ENCODE assay signal across 2 cellular contexts in genomic region chr5:11733185-11733839, GRCh38.
TF ChIP-seq lines count a peak whose summit lies in the region.

No MANE protein-coding gene starts in this region.

TF ChIP-seq in liver, 16 proteins besides CTCF, POLR2A, EP300 and RAD21 (continued from another document):
- TF ChIP-seq SP1 (IDR thresholded peaks at IDR 0.05), result peak; percentile 49
- no peak for TF ChIP-seq TAF1 (conservative IDR thresholded peaks at IDR 0.05)
- no peak for TF ChIP-seq NR2F2 (IDR thresholded peaks at IDR 0.05)
- TF ChIP-seq REST (IDR thresholded peaks at IDR 0.05), result no peak
- no peak for TF ChIP-seq MAX (IDR thresholded peaks at IDR 0.05)
- TF ChIP-seq EGR1 (IDR thresholded peaks at IDR 0.05; ENCODE audit: low read depth in 2 of 2), result no peak
- TF ChIP-seq HNF4G (IDR thresholded peaks at IDR 0.05), result no peak
- TF ChIP-seq HNF4A (conservative IDR thresholded peaks at IDR 0.05), result peak; percentile 53 to 64
- peak; percentile 85 for TF ChIP-seq FOXA2 (IDR thresholded peaks at IDR 0.05)
- TF ChIP-seq YY1 (IDR thresholded peaks at IDR 0.05), result peak; percentile 58
- TF ChIP-seq ATF3 (IDR thresholded peaks at IDR 0.05), result no peak
- peak; percentile 61 for TF ChIP-seq FOXA1 (IDR thresholded peaks at IDR 0.05)
- TF ChIP-seq JUND (IDR thresholded peaks at IDR 0.05), result peak; percentile 23 to 24

TF ChIP-seq in GM23338, 12 proteins besides CTCF, POLR2A, EP300 and RAD21 (continued from another document):
- no peak for TF ChIP-seq ZNF462 (CRISPR knock-in tag; IDR thresholded peaks at IDR 0.05)
- TF ChIP-seq EZH2phosphoT487 (IDR thresholded peaks at IDR 0.05; ENCODE audit: unreplicated experiment), result no peak
- no peak for TF ChIP-seq JUNB (IDR thresholded peaks at IDR 0.05; ENCODE audit: unreplicated experiment)
- no peak for TF ChIP-seq ZNF114 (CRISPR knock-in tag; IDR thresholded peaks at IDR 0.05)
- TF ChIP-seq NANOG (IDR thresholded peaks at IDR 0.05; ENCODE audit: borderline replicate concordance), result no peak
- TF ChIP-seq ETS1 (IDR thresholded peaks at IDR 0.05), result no peak
- TF ChIP-seq POLR2AphosphoS5 (IDR thresholded peaks at IDR 0.05; ENCODE audit: low read depth), result no peak
- TF ChIP-seq EZH2 (IDR thresholded peaks at IDR 0.05; ENCODE audit: low read depth, unreplicated experiment), result no peak
